8 cellular contexts compared by ENCODE assay signal in genomic region chr16:70345840-70346239, GRCh38. TPM values are rescaled to one million over a fixed set of nuclear protein-coding genes. Genes with fewer than 3 reads are reported as not detected.
A peak's percentile ranks its signal among the peaks of the same experiment; 100 is the strongest.
DNase-seq lines count a peak whose midpoint lies in the region; ATAC-seq and TF ChIP-seq lines count a peak whose summit lies in the region.

No MANE protein-coding gene starts in this region.

- intact Hi-C loops in colonic mucosa (cut with DNase I) = loop anchor here (5.0 kb wide), 1 partner anchor 54 kb away; no protein-coding TSS in a partner anchor

- peak overlapping the region; percentile 43 to 76 for H3K9ac ChIP-seq in colonic mucosa (ENCODE audit: low read depth in 2 of 2, low read length in 2 of 2)

- H3K4me3 ChIP-seq in AG04449 (ENCODE audit: low read depth, low read length) (peak overlapping the region; percentile 97), colonic mucosa (peak overlapping the region; percentile 63)

- DNase-seq in AG04449 (ENCODE audit: low read depth, low spot score) = no peak
- no peak for DNase-seq in colonic mucosa
- DNase-seq in naive B cell = no peak
- DNase-seq in NCI-H226 = no peak
- DNase-seq in stimulated activated CD4-positive, alpha-beta T cell treated with anti-CD3 and anti-CD28 coated beads, Interleukin-4, amount 100 ng/mL, for 4 hours = no peak
- no peak for DNase-seq in germinal center (ENCODE audit: low spot score)
- no peak for DNase-seq in NCI-H526 (lab: John Stamatoyannopoulos, UW)

- no peaks in the 10 kb centered on the region for H3K9me3 Mint-ChIP-seq in naive B cell

- no peaks in the 10 kb centered on the region for H3K27me3 Mint-ChIP-seq in naive B cell

- H3K4me1 Mint-ChIP-seq in naive B cell = peaks cover 7 to 34% (median 16%) of the 10 kb centered on the region in 3 donors

- H3K4me1 ChIP-seq in colonic mucosa = peaks cover 7% of the 10 kb centered on the region

- no peaks in the 10 kb centered on the region for H3K27me3 ChIP-seq in colonic mucosa

- TF ChIP-seq CTCF in AG04449 (IDR thresholded peaks at IDR 0.05; ENCODE audit: insufficient read depth, low read length, missing control alignments) = no peak
- TF ChIP-seq CTCF in colonic mucosa (IDR thresholded peaks at IDR 0.05) = no peak

- ATAC-seq in naive B cell (ENCODE audit: low read depth in 2 of 2) = no peak

- CTCF ChIA-PET in AG04449 (lab: Yijun Ruan, JAX) = interaction anchor here (1.5 to 2.7 kb wide), 2 partner anchors 14 to 15 kb away, joined by 6 to 10 read pairs; no protein-coding TSS in a partner anchor

- H3K36me3 ChIP-seq in KOPT-K1 (ENCODE audit: insufficient read depth, low read length) (peaks cover 20% of the 10 kb centered on the region), colonic mucosa (no peaks in the 10 kb centered on the region)

- H3K9me3 ChIP-seq in KOPT-K1 (ENCODE audit: insufficient read depth, low read length, poor library complexity, severe bottlenecking) (no peaks in the 10 kb centered on the region), colonic mucosa (no peaks in the 10 kb centered on the region)

- peak overlapping the region; percentile 94 to 100 (median 99) for H3K27ac Mint-ChIP-seq in naive B cell

- peak overlapping the region; percentile 90 to 99 (median 96) for H3K4me3 Mint-ChIP-seq in naive B cell

- H3K27ac ChIP-seq in KOPT-K1 (ENCODE audit: low read depth, low read length, poor library complexity, severe bottlenecking) = peak overlapping the region; percentile 70
- no peak overlapping the region for H3K27ac ChIP-seq in colonic mucosa

- no peaks in the 10 kb centered on the region for H3K36me3 Mint-ChIP-seq in naive B cell

- POLR2A ChIA-PET in AG04449 (lab: Yijun Ruan, JAX) = interaction anchor here (1.5 to 1.7 kb wide), 2 partner anchors 34 to 177 kb away, joined by 5 to 6 read pairs; partner anchors contain the start of gene COG4

RNA-seq across cellular contexts. Expression of gene DDX19A, which starts 0.9 kb away (rescaled TPM):
- total RNA-seq in colonic mucosa = 10 to 100 TPM; 16.7 to 25.9 TPM
- polyA plus RNA-seq in naive B cell (ENCODE audit: low read depth in 6 of 6) = 10 to 100 TPM; 30.4 to 45.7 (median 38.0) TPM

RNA-seq across cellular contexts. Expression of gene DDX19B, which starts 46.9 kb away (rescaled TPM):
- 10 to 100 TPM; 22.3 to 25.6 TPM for total RNA-seq in colonic mucosa
- 10 to 100 TPM; 33.8 to 54.6 (median 37.8) TPM for polyA plus RNA-seq in naive B cell (ENCODE audit: low read depth in 6 of 6)

RNA-seq across cellular contexts. Expression of gene AARS1, which starts 56.5 kb away (rescaled TPM):
- 10 to 100 TPM; 45.3 to 97.8 TPM for total RNA-seq in colonic mucosa
- polyA plus RNA-seq in naive B cell (ENCODE audit: low read depth in 6 of 6) = 10 to 100 TPM; 24.6 to 42.7 (median 28.8) TPM
